In the genomic region with DNA sequence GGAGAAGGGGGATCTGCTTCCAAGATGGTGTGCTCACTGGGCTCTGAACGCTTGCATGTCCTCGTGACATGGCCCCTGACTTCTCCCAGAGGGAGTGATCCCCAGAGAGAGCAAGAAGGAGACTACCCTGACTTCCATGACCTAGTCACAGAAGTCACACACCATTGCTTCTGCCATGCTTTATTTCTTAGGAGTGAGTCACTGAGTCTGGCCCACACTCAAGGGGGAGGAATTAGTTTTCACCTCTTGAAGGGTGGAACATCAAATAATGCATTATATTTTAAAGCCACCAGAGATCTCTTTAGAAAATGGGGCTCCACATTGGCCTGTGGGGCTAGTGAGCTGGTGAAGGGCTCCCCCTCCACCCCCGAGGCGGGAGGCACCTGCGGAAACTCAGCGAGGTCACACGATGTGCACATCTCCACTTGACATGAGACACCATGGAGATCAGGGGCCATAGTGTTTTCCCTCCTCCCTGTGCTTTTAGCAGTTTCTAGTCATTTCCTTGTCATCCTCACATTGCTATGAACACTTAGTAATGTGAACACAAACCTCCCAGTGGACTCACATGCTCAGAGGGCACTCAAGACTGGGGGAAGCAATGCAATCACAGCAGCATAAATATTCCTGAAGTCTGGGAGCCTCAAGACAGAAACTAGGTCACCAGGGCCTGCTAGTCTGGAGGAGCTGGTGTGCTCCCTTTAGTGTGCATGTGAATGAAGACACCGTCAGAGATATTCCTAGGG, we compare ENCODE assay signal across 14 cellular contexts.
DNase-seq lines count a peak whose midpoint lies in the region; ATAC-seq and TF ChIP-seq lines count a peak whose summit lies in the region.
"Had no signal": no experiment of that assay in that cellular context is flagged by ENCODE, and none has a peak within 500 bp of the region (broad histone marks: within the 10 kb centered on the region; RNA-seq: fewer than 3 reads in every experiment).

No MANE protein-coding gene starts in this region.

- ATAC-seq in foreskin keratinocyte: peak; percentile 23
- no peak for ATAC-seq in HG02885 (IDR thresholded peaks at IDR 0.05; ENCODE audit: poor library complexity, unreplicated experiment)
- ATAC-seq: HepG2 had no signal

- H3K27ac Mint-ChIP-seq in CD8-positive, alpha-beta memory T cell: peak overlapping the region in 1 of 8 donors; percentile 47

- CTCF ChIA-PET in CD8-positive, alpha-beta memory T cell (lab: Charles Lee): no interaction called here

- DNase-seq in DMS53 (lab: John Stamatoyannopoulos, UW): peak; percentile 25
- no peak for DNase-seq in DMS53 treated with DMSO at 0.1 percent for 48 hours (lab: John Stamatoyannopoulos, UW; ENCODE audit: unreplicated experiment)
- no peak for DNase-seq in foreskin keratinocyte
- DNase-seq in renal cortical epithelial cell (ENCODE audit: low read depth): peak; percentile 85
- no peak for DNase-seq in islet precursor cell
- no peak for DNase-seq in CD8-positive, alpha-beta memory T cell
- DNase-seq: CD4-positive, CD25-positive, alpha-beta regulatory T cell; DND-41; GF-D8; GOT3 had no signal

- no peaks in the 10 kb centered on the region for H3K4me1 ChIP-seq in foreskin keratinocyte
- H3K4me1 ChIP-seq in CD8-positive, alpha-beta memory T cell (ENCODE audit: insufficient read depth, low read length): no peaks in the 10 kb centered on the region
- H3K4me1 ChIP-seq: HAP-1 had no signal

- no peak overlapping the region for H3K4me3 ChIP-seq in CD8-positive, alpha-beta memory T cell (ENCODE audit: low read length)
- H3K4me3 ChIP-seq: HAP-1 had no signal

- no peak for TF ChIP-seq CTCF in foreskin keratinocyte (conservative IDR thresholded peaks at IDR 0.05)

- no peaks in the 10 kb centered on the region for H3K36me3 ChIP-seq in CD8-positive, alpha-beta memory T cell (ENCODE audit: insufficient read depth, low read length)
- H3K36me3 ChIP-seq: HAP-1 had no signal

- POLR2A ChIA-PET in CD8-positive, alpha-beta memory T cell (lab: Charles Lee): no interaction called here

- peaks cover 2 to 4% of the 10 kb centered on the region in 2 donors for H3K27me3 Mint-ChIP-seq in CD8-positive, alpha-beta memory T cell
- H3K27me3 Mint-ChIP-seq: CD4-positive, CD25-positive, alpha-beta regulatory T cell had no signal

- H3K36me3 Mint-ChIP-seq in CD8-positive, alpha-beta memory T cell: no peaks in the 10 kb centered on the region
- H3K36me3 Mint-ChIP-seq: CD4-positive, CD25-positive, alpha-beta regulatory T cell had no signal

- H3K9me3 Mint-ChIP-seq in CD8-positive, alpha-beta memory T cell: peaks cover 0 to 12% (median 3%) of the 10 kb centered on the region in 5 donors

- H3K27ac ChIP-seq in foreskin keratinocyte: no peak overlapping the region
- no peak overlapping the region for H3K27ac ChIP-seq in CD8-positive, alpha-beta memory T cell (ENCODE audit: low read depth, low read length)
- H3K27ac ChIP-seq: 22Rv1 had no signal

- H3K27me3 ChIP-seq in foreskin keratinocyte: no peaks in the 10 kb centered on the region
- no peaks in the 10 kb centered on the region for H3K27me3 ChIP-seq in CD8-positive, alpha-beta memory T cell (ENCODE audit: insufficient read depth, low read length, poor library complexity, severe bottlenecking)

- H3K4me3 Mint-ChIP-seq in CD8-positive, alpha-beta memory T cell: no peak overlapping the region
- H3K4me3 Mint-ChIP-seq: CD4-positive, CD25-positive, alpha-beta regulatory T cell had no signal

- no peaks in the 10 kb centered on the region for H3K4me1 Mint-ChIP-seq in CD8-positive, alpha-beta memory T cell

- no peaks in the 10 kb centered on the region for H3K9me3 ChIP-seq in CD8-positive, alpha-beta memory T cell (ENCODE audit: low read length)
- H3K9me3 ChIP-seq: HAP-1 had no signal

Comparison
In these comparisons a context has a peak if more than half of its experiments do, and no peak if none do; other contexts are left out.
1. DNase-seq: peak in DMS53 (single experiment) and renal cortical epithelial cell (single experiment); none in DMS53 treated with DMSO at 0.1 percent for 48 hours (single experiment), foreskin keratinocyte (0 of 2), islet precursor cell (single experiment) and CD8-positive, alpha-beta memory T cell (0 of 5).